In the genomic region with DNA sequence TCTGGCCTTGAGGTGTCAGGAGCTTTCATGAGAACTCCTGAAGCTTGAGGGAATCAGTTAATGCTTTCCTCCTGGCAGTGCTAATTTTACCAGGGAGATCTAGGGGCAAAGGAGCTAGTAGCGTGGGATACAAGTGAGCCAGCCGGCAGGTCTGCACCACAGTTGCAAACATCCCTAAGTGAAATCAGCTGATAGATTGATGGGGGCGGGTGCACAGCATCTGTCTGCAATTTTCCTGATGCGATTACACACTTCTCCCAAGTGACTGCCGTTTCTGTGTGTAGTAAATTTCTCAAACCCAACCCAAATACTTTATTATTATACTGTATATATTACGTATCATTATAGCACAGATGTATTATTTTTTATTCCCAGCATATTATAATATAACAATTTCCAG, we compare ENCODE assay signal across 1 cellular context.
TF ChIP-seq lines count a peak whose summit lies in the region.

No MANE protein-coding gene starts in this region.

TF ChIP-seq in GM23338, 12 proteins besides CTCF, POLR2A, EP300 and RAD21 (continued from another document):
- TF ChIP-seq, protein P1, sequence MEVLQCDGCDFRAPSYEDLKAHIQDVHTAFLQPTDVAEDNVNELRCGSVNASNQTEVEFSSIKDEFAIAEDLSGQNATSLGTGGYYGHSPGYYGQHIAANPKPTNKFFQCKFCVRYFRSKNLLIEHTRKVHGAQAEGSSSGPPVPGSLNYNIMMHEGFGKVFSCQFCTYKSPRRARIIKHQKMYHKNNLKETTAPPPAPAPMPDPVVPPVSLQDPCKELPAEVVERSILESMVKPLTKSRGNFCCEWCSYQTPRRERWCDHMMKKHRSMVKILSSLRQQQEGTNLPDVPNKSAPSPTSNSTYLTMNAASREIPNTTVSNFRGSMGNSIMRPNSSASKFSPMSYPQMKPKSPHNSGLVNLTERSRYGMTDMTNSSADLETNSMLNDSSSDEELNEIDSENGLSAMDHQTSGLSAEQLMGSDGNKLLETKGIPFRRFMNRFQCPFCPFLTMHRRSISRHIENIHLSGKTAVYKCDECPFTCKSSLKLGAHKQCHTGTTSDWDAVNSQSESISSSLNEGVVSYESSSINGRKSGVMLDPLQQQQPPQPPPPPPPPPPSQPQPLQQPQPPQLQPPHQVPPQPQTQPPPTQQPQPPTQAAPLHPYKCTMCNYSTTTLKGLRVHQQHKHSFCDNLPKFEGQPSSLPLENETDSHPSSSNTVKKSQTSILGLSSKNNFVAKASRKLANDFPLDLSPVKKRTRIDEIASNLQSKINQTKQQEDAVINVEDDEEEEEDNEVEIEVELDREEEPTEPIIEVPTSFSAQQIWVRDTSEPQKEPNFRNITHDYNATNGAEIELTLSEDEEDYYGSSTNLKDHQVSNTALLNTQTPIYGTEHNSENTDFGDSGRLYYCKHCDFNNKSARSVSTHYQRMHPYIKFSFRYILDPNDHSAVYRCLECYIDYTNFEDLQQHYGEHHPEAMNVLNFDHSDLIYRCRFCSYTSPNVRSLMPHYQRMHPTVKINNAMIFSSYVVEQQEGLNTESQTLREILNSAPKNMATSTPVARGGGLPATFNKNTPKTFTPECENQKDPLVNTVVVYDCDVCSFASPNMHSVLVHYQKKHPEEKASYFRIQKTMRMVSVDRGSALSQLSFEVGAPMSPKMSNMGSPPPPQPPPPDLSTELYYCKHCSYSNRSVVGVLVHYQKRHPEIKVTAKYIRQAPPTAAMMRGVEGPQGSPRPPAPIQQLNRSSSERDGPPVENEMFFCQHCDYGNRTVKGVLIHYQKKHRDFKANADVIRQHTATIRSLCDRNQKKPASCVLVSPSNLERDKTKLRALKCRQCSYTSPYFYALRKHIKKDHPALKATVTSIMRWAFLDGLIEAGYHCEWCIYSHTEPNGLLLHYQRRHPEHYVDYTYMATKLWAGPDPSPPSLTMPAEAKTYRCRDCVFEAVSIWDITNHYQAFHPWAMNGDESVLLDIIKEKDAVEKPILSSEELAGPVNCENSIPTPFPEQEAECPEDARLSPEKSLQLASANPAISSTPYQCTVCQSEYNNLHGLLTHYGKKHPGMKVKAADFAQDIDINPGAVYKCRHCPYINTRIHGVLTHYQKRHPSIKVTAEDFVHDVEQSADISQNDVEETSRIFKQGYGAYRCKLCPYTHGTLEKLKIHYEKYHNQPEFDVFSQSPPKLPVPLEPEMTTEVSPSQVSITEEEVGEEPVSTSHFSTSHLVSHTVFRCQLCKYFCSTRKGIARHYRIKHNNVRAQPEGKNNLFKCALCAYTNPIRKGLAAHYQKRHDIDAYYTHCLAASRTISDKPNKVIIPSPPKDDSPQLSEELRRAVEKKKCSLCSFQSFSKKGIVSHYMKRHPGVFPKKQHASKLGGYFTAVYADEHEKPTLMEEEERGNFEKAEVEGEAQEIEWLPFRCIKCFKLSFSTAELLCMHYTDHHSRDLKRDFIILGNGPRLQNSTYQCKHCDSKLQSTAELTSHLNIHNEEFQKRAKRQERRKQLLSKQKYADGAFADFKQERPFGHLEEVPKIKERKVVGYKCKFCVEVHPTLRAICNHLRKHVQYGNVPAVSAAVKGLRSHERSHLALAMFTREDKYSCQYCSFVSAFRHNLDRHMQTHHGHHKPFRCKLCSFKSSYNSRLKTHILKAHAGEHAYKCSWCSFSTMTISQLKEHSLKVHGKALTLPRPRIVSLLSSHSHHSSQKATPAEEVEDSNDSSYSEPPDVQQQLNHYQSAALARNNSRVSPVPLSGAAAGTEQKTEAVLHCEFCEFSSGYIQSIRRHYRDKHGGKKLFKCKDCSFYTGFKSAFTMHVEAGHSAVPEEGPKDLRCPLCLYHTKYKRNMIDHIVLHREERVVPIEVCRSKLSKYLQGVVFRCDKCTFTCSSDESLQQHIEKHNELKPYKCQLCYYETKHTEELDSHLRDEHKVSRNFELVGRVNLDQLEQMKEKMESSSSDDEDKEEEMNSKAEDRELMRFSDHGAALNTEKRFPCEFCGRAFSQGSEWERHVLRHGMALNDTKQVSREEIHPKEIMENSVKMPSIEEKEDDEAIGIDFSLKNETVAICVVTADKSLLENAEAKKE (CRISPR knock-in tag; IDR thresholded peaks at IDR 0.05), result no peak
- no peak for TF ChIP-seq POLR2AphosphoS5 (IDR thresholded peaks at IDR 0.05; ENCODE audit: low read depth)
- TF ChIP-seq, protein P2, sequence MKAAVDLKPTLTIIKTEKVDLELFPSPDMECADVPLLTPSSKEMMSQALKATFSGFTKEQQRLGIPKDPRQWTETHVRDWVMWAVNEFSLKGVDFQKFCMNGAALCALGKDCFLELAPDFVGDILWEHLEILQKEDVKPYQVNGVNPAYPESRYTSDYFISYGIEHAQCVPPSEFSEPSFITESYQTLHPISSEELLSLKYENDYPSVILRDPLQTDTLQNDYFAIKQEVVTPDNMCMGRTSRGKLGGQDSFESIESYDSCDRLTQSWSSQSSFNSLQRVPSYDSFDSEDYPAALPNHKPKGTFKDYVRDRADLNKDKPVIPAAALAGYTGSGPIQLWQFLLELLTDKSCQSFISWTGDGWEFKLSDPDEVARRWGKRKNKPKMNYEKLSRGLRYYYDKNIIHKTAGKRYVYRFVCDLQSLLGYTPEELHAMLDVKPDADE (IDR thresholded peaks at IDR 0.05), result no peak
